In the genomic region with DNA sequence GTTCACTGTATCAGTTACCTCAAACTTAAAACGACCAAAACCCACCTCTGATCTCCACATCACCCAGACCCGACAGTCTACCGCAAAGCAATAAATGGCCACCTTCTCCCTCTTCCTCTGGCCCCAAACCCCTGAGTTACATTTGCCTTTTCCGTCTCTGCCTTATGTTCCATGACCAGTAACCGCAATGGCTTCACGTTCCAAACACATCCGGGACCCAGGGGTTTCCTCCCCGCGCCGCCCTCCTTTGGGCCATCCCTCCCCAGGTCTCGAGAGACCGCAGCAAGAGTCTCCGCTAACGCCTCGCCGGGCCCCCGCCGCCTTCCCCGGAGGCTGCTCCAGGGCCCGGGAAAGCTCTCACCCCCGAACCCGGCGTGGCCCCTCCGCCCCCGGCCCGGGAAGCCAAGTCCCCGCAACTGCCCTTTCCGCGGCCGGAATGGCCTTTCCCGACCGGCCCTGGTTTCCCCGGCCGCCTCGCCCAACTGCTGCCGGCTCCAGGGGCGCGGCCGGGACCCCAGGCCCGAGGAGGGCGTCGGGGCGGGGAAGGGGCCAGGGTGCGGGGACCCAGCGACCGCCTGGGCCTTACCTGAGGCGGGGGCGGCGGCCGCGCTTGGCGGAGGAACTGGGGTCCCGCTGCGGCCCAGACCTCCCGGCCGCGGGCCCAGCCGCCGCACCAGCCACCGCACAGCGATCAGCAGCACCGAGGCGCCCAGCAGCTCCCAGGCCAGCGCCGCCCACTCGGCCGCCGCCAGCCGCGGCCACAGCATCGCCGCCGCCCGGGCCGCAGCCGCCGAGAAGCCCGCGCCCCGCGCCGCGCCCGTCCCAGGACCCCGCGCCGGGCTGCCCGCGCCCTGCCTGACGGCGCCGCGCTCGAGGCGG, we compare ENCODE assay signal across 8 cellular contexts. TPM values are rescaled to one million over a fixed set of nuclear protein-coding genes. Genes with fewer than 3 reads are reported as not detected.
DNase-seq lines count a peak whose midpoint lies in the region; ATAC-seq and TF ChIP-seq lines count a peak whose summit lies in the region.

A gene (minus strand): TSS at position 801 of the 879 bp plus-strand sequence. CDS start 34 bp downstream, at position 767.

- CTCF ChIA-PET in Panc1 (lab: Charles Lee) = no interaction called here

- intact Hi-C loops in Panc1 (cut with micrococcal nuclease; ENCODE audit: unreplicated experiment) = no loop called here

- POLR2A ChIA-PET in Panc1 (lab: Charles Lee) = interaction anchor here (0.6 to 1.3 kb wide), 2 partner anchors 30 to 53 kb away, joined by 4 to 5 read pairs; no protein-coding TSS in a partner anchor

- no peaks in the 10 kb centered on the region for H3K9me3 ChIP-seq in Panc1 (ENCODE audit: control insufficient read depth, insufficient read depth, low read depth, low read length)
- H3K9me3 ChIP-seq in neuron (ENCODE audit: low read length) = peaks cover 5% of the 10 kb centered on the region

- no peaks in the 10 kb centered on the region for H3K9me3 Mint-ChIP-seq in activated T-helper 17 cell treated with anti-CD3 and anti-CD28 coated beads, Interleukin-2, amount 50 U/mL, for 72 hours

- H3K27me3 Mint-ChIP-seq in activated T-helper 17 cell treated with anti-CD3 and anti-CD28 coated beads, Interleukin-2, amount 50 U/mL, for 72 hours = no peaks in the 10 kb centered on the region

- peaks cover 48% of the 10 kb centered on the region for H3K36me3 Mint-ChIP-seq in activated T-helper 17 cell treated with anti-CD3 and anti-CD28 coated beads, Interleukin-2, amount 50 U/mL, for 72 hours (ENCODE audit: low read depth)

- peak within 1 kb of the TSS; percentile 100 for H3K4me3 Mint-ChIP-seq in activated T-helper 17 cell treated with anti-CD3 and anti-CD28 coated beads, Interleukin-2, amount 50 U/mL, for 72 hours

- peaks cover 19% of the 10 kb centered on the region for H3K4me1 Mint-ChIP-seq in activated T-helper 17 cell treated with anti-CD3 and anti-CD28 coated beads, Interleukin-2, amount 50 U/mL, for 72 hours

- no peaks in the 10 kb centered on the region; the same call in 1 of the 2 replicates for H3K4me1 ChIP-seq in Panc1 (ENCODE audit: control insufficient read depth, insufficient read depth, low read length)
- peaks cover 10% of the 10 kb centered on the region for H3K4me1 ChIP-seq in neuron (ENCODE audit: insufficient read depth, low read length)

- TF ChIP-seq CTCF in Panc1 (IDR thresholded peaks at IDR 0.05) = no peak
- TF ChIP-seq CTCF in fibroblast of pulmonary artery (IDR thresholded peaks at IDR 0.05; ENCODE audit: low read length, missing control alignments) = no peak

- H2AFZ ChIP-seq in neuron (ENCODE audit: low read depth, low read length) = peak within 1 kb of the TSS; percentile 62

- H3K27ac ChIP-seq in Panc1 (ENCODE audit: low read length) = peak within 1 kb of the TSS; percentile 93

- peak within 1 kb of the TSS; percentile 96 to 98 for H3K4me3 ChIP-seq in Panc1 (ENCODE audit: low read depth in 2 of 2, low read length in 2 of 2)
- peak within 1 kb of the TSS; percentile 89 for H3K4me3 ChIP-seq in fibroblast of pulmonary artery (replicated peaks; ENCODE audit: low read depth, low read length)
- H3K4me3 ChIP-seq in neuron (ENCODE audit: low read length) = peak within 1 kb of the TSS; percentile 86

- ATAC-seq in GM18907 (IDR thresholded peaks at IDR 0.05; ENCODE audit: unreplicated experiment) (peak; percentile 28), HG03139 (IDR thresholded peaks at IDR 0.05; ENCODE audit: unreplicated experiment) (peak; percentile 32), Panc1 (peak; percentile 74)
- peak; percentile 62 for ATAC-seq in activated T-helper 17 cell treated with anti-CD3 and anti-CD28 coated beads, Interleukin-2, amount 50 U/mL, for 72 hours (replicated peaks)

- H3K27me3 ChIP-seq in Panc1 (ENCODE audit: control insufficient read depth, insufficient read depth, low read length) = no peaks in the 10 kb centered on the region
- no peaks in the 10 kb centered on the region for H3K27me3 ChIP-seq in neuron (ENCODE audit: insufficient read depth, low read length)

- DNase-seq in AG20443 (ENCODE audit: low spot score) (peak; percentile 89), Panc1 (ENCODE audit: low read depth, low spot score) (no peak), fibroblast of pulmonary artery (ENCODE audit: low read depth) (peak; percentile 61), stromal cell of bone marrow (ENCODE audit: low read depth) (peak; percentile 40)

- peak within 1 kb of the TSS; percentile 100 for H3K27ac Mint-ChIP-seq in activated T-helper 17 cell treated with anti-CD3 and anti-CD28 coated beads, Interleukin-2, amount 50 U/mL, for 72 hours

- H3K36me3 ChIP-seq in Panc1 (ENCODE audit: control insufficient read depth, insufficient read depth, low read length) (peaks cover 8% of the 10 kb centered on the region), neuron (ENCODE audit: insufficient read depth, low read length) (peaks cover 18% of the 10 kb centered on the region)

- no TSS peak for BruUV-seq in Panc1 (replicated peaks; lab: Mats Ljungman, UMichigan)

- in situ Hi-C loops in Panc1 (cut with HindIII; ENCODE audit: low pct_unique_long_range_greater_than_20kb, low sequenced_read_pairs) = no loop called here

RNA-seq across cellular contexts. Expression of the gene that starts here (rescaled TPM):
- 88.7 TPM for total RNA-seq in Panc1 (2021; ENCODE audit: unreplicated experiment)
- 98.3 TPM for polyA plus RNA-seq in Panc1 (2012; ENCODE audit: insufficient read length)
- 100 to 1,000 TPM; 118 to 160 TPM for total RNA-seq in activated T-helper 17 cell treated with anti-CD3 and anti-CD28 coated beads, Interleukin-2, amount 50 U/mL, for 72 hours
